ENCODE assay signal across 24 cellular contexts in genomic region chr1:202127836-202128622, GRCh38. TPM values are rescaled to one million over a fixed set of nuclear protein-coding genes. Genes with fewer than 3 reads are reported as not detected.
"Had no signal": no experiment of that assay in that cellular context is flagged by ENCODE, and none has a peak within 500 bp of the region (broad histone marks: within the 10 kb centered on the region; RNA-seq: fewer than 3 reads in every experiment).

No MANE protein-coding gene starts in this region.

- ATAC-seq: activated CD8-positive, alpha-beta T cell treated with anti-CD3 and anti-CD28 coated beads, Interleukin-2, amount 10 ng/mL, durations not matched to agents 7 days and 5 days; activated T-helper 17 cell treated with anti-CD3 and anti-CD28 coated beads, Interleukin-2, amount 50 U/mL, for 72 hours; heart left ventricle; left colon; sciatic nerve had no signal

- H3K9me3 ChIP-seq: ascending aorta, heart left ventricle, thyroid gland had no signal

- DNase-seq: activated CD4-positive, alpha-beta T cell treated with anti-CD3 and anti-CD28 coated beads, Interleukin-2, amount 10 ng/mL, durations not matched to agents 7 days and 5 days; activated CD4-positive, CD25-positive, alpha-beta regulatory T cell treated with anti-CD3 and anti-CD28 coated beads, Interleukin-2, amount 50 U/mL, for 72 hours; activated CD8-positive, alpha-beta T cell treated with anti-CD3 and anti-CD28 coated beads, Interleukin-2, amount 10 ng/mL, durations not matched to agents 7 days and 5 days; heart left ventricle; left colon; naive B cell; stimulated activated CD4-positive, alpha-beta T cell treated with anti-CD3 and anti-CD28 coated beads, Interleukin-15, amount 100 ng/mL, for 24 hours; stimulated activated CD4-positive, alpha-beta T cell treated with anti-CD3 and anti-CD28 coated beads, Interleukin-2, amount 100 ng/mL, for 48 hours; stimulated activated CD8-positive, alpha-beta memory T cell treated with anti-CD3 and anti-CD28 coated beads, Interleukin-4, amount 100 ng/mL, for 48 hours; stimulated activated naive B cell treated with anti-CD40 and anti-IgM and Interleukin-4, amounts not matched to agents 10 μg/mL and 1 μg/mL and 100 μg/mL, for 72 hours; T-helper 2 cell; thyroid gland had no signal

- H3K27me3 ChIP-seq: ascending aorta, heart left ventricle, thyroid gland had no signal

- H3K4me3 ChIP-seq: ascending aorta, coronary artery, heart left ventricle, smooth muscle cell, thyroid gland had no signal

- H3K4me2 ChIP-seq: smooth muscle cell had no signal

- H3K27ac ChIP-seq: ascending aorta, coronary artery, epithelial cell of prostate, heart left ventricle, thyroid gland, VCaP had no signal

RNA-seq across cellular contexts. Expression of gene GPR37L1, which starts 5.3 kb away (rescaled TPM):
- total RNA-seq: activated CD4-positive, alpha-beta T cell treated with anti-CD3 and anti-CD28 coated beads, Interleukin-2, amount 10 ng/mL, durations not matched to agents 7 days and 5 days; activated CD8-positive, alpha-beta T cell treated with anti-CD3 and anti-CD28 coated beads, Interleukin-2, amount 10 ng/mL, durations not matched to agents 7 days and 5 days; activated naive CD4-positive, alpha-beta T cell treated with anti-CD3 and anti-CD28 coated beads, Interleukin-2, amount 50 U/mL, for 72 hours; activated T-helper 17 cell treated with anti-CD3 and anti-CD28 coated beads, Interleukin-2, amount 50 U/mL, for 72 hours; ascending aorta; mesenteric fat pad; smooth muscle cell had no signal
- polyA plus RNA-seq: smooth muscle cell had no signal

RNA-seq across cellular contexts. Expression of gene PTPN7, which starts 32.4 kb away (rescaled TPM):
- total RNA-seq: ascending aorta, fibroblast of villous mesenchyme, neural crest cell, renal cortical epithelial cell, smooth muscle cell had no signal
- polyA plus RNA-seq: smooth muscle cell had no signal
